Comparison of ENCODE assay signal across 11 cellular contexts in genomic region chr6:115190534-115190933, GRCh38.
"Had no signal": no experiment of that assay in that cellular context is flagged by ENCODE, and none has a peak within 500 bp of the region (broad histone marks: within the 10 kb centered on the region; RNA-seq: fewer than 3 reads in every experiment).

No MANE protein-coding gene starts in this region.

- H3K9ac ChIP-seq: GM23248 had no signal

- H3K9me3 Mint-ChIP-seq: GM23338, H9 had no signal

- H2AFZ ChIP-seq: GM23248, GM23338 had no signal

- ATAC-seq: GM23338, HCT116 had no signal

- H3K9me3 ChIP-seq: HAP-1 had no signal

- H3K4me2 ChIP-seq: GM23338 had no signal

- H3K4me3 Mint-ChIP-seq: GM23338, H9, HFFc6 had no signal

- H3K27ac ChIP-seq: GM23248 had no signal

- H3K4me1 Mint-ChIP-seq: GM23338, H9 had no signal

- FAIRE-seq: H1, H54 had no signal

- H3K36me3 ChIP-seq: HAP-1 had no signal

- H3K4me3 ChIP-seq: GM23248, GM23338, HAP-1 had no signal

- H3K4me1 ChIP-seq: HAP-1 had no signal

- DNase-seq: GM23248, GOT3, H7, H9, HCEC 1CT, HFFc6 had no signal

- H3K27ac Mint-ChIP-seq: GM23338, H9, HFFc6 had no signal
